Comparison of ENCODE assay signal across 8 cellular contexts in genomic region chr7:32427769-32428291, GRCh38.
DNase-seq lines count a peak whose midpoint lies in the region; TF ChIP-seq lines count a peak whose summit lies in the region.

No MANE protein-coding gene starts in this region.

- no peaks in the 10 kb centered on the region for H3F3A ChIP-seq in neural cell (ENCODE audit: insufficient read depth, low read length, poor library complexity, severe bottlenecking)

- TF ChIP-seq RAD21 in neural cell (conservative IDR thresholded peaks at IDR 0.05) = peak; percentile 18

- H4K20me1 ChIP-seq in neural cell (ENCODE audit: insufficient read depth) = no peaks in the 10 kb centered on the region

- intact Hi-C loops in stomach (cut with DNase I; ENCODE audit: low total_unique reads) = no loop called here

- H3K9me3 ChIP-seq in neural cell (ENCODE audit: low read length) (no peaks in the 10 kb centered on the region), stomach (peaks cover 0 to 29% (median 21%) of the 10 kb centered on the region in 4 donors)

- WGBS in stomach, 5 donors = 8 to 18% (median 11%) methylated on average over 29 to 48 of the region's 48 CpGs

- no peaks in the 10 kb centered on the region for H3K36me3 ChIP-seq in H7 (replicated peaks; ENCODE audit: control insufficient read depth, insufficient read depth, low read length)
- H3K36me3 ChIP-seq in neural cell (ENCODE audit: insufficient read depth, low read length) = no peaks in the 10 kb centered on the region
- no peaks in the 10 kb centered on the region for H3K36me3 ChIP-seq in stomach

- no peak for TF ChIP-seq POLR2A in stomach (IDR thresholded peaks at IDR 0.05)

- peak overlapping the region; percentile 32 for H3K4me2 ChIP-seq in neural cell (ENCODE audit: low read length)

- TF ChIP-seq EP300 in neural cell (conservative IDR thresholded peaks at IDR 0.05; ENCODE audit: poor library complexity, severe bottlenecking) = no peak
- TF ChIP-seq EP300 in stomach (IDR thresholded peaks at IDR 0.05) = no peak

- H2AFZ ChIP-seq in neural cell (ENCODE audit: low read depth, low read length) = peak overlapping the region; percentile 13

- H3K4me3 ChIP-seq in H7 (ENCODE audit: insufficient read depth, low read depth, low read length) (peak overlapping the region; percentile 39), neural cell (ENCODE audit: low read length) (peak overlapping the region; percentile 72), stomach (peak overlapping the region in 1 of 4 donors; percentile 7)

- DNase-seq in COLO668 (lab: John Stamatoyannopoulos, UW; ENCODE audit: unreplicated experiment) = peak; percentile 41
- peak; percentile 86 for DNase-seq in H7
- peak; percentile 84 for DNase-seq in NCI-H460 (ENCODE audit: extremely low read depth, low read depth)
- peak; percentile 57 for DNase-seq in activated T-cell treated with anti-CD3 and anti-CD28 coated beads, Interleukin-2, amount 50 U/mL, for 1 hour
- peak; percentile 59 for DNase-seq in fibroblast of peridontal ligament (ENCODE audit: extremely low read depth)
- peak; percentile 42 for DNase-seq in stomach
- no peak for DNase-seq in SKM-1 (lab: John Stamatoyannopoulos, UW; ENCODE audit: unreplicated experiment)

- H3K27ac ChIP-seq in neural cell (ENCODE audit: low read length) (no peak overlapping the region), stomach (no peak overlapping the region)

- TF ChIP-seq CTCF in neural cell (IDR thresholded peaks at IDR 0.05; ENCODE audit: poor library complexity, severe bottlenecking) = peak; percentile 69
- TF ChIP-seq CTCF in stomach (IDR thresholded peaks at IDR 0.05) = peak in 1 of 7 experiments; percentile 15

- peaks cover 0 to 8% (median 4%) of the 10 kb centered on the region in 4 donors for H3K4me1 ChIP-seq in stomach

- no peaks in the 10 kb centered on the region for H3K79me2 ChIP-seq in neural cell (replicated peaks; ENCODE audit: insufficient read depth, low read length)

- no peaks in the 10 kb centered on the region for H3K9me2 ChIP-seq in neural cell (ENCODE audit: insufficient read depth, low read length)

- H3K9ac ChIP-seq in neural cell (ENCODE audit: low read length) = peak overlapping the region; percentile 36

- H3K27me3 ChIP-seq in H7 (ENCODE audit: control insufficient read depth, insufficient read depth, low read length) (peaks cover 33% of the 10 kb centered on the region), neural cell (ENCODE audit: insufficient read depth, low read depth, low read length) (peaks cover 69% of the 10 kb centered on the region), stomach (peaks cover 12 to 64% (median 30%) of the 10 kb centered on the region in 3 donors)

TF ChIP-seq in neural cell, 6 proteins besides CTCF, POLR2A, EP300 and RAD21:
- TF ChIP-seq REST (IDR thresholded peaks at IDR 0.05; ENCODE audit: borderline replicate concordance) = peak; percentile 97
- peak; percentile 14 for TF ChIP-seq SMC3 (conservative IDR thresholded peaks at IDR 0.05; ENCODE audit: poor library complexity)
- TF ChIP-seq MXI1 (conservative IDR thresholded peaks at IDR 0.05; ENCODE audit: poor library complexity, severe bottlenecking) = no peak
TF ChIP-seq in neural cell: peak in this region for 2.
